Comparison of ENCODE assay signal across 1 cellular context in genomic region chr11:96326954-96327353, GRCh38.
TF ChIP-seq lines count a peak whose summit lies in the region.

No MANE protein-coding gene starts in this region.

TF ChIP-seq in IMR-90, 13 proteins besides CTCF, POLR2A, EP300 and RAD21:
- TF ChIP-seq MAFK (IDR thresholded peaks at IDR 0.05; ENCODE audit: low read depth, low read length) (no peak), SMC3 (IDR thresholded peaks at IDR 0.05; ENCODE audit: low read depth, low read length) (no peak), RFX5 (IDR thresholded peaks at IDR 0.05; ENCODE audit: low read depth, low read length) (no peak), USF2 (IDR thresholded peaks at IDR 0.05; ENCODE audit: low read depth, low read length) (no peak)
